24 cellular contexts compared by ENCODE assay signal in the genomic region with DNA sequence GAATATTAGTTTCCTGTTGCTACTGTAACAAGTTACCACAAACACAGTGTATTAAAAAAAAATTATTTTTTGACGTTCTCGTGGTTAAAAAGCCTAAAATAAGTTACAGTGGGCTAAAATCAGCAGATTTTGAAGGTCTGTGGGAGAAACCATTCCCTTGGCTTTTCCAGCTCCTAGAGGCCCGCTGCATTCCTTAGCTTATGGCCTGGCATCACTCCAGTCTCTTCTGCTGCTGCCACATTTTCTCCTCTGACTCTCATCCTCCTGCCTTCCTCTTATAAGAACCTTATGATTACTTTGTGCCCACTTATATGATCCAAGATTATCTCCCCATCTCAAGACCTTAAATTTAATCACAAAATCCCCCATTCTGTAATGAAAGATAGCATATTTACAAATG.
A peak's percentile ranks its signal among the peaks of the same experiment; 100 is the strongest.
DNase-seq lines count a peak whose midpoint lies in the region; ATAC-seq and TF ChIP-seq lines count a peak whose summit lies in the region.
"Had no signal": no experiment of that assay in that cellular context is flagged by ENCODE, and none has a peak within 500 bp of the region (broad histone marks: within the 10 kb centered on the region; RNA-seq: fewer than 3 reads in every experiment).

No MANE protein-coding gene starts in this region.

- H3K27me3 ChIP-seq in A673 (replicated peaks; ENCODE audit: insufficient read depth, low read depth, low read length, poor library complexity) = no peaks in the 10 kb centered on the region
- H3K27me3 ChIP-seq in left ventricle myocardium inferior (ENCODE audit: low read depth) = no peaks in the 10 kb centered on the region

- H3K27me3 Mint-ChIP-seq in mesothelial cell of epicardium (ENCODE audit: low read depth) (no peaks in the 10 kb centered on the region), nephron progenitor cell (ENCODE audit: low read depth, poor library complexity) (no peaks in the 10 kb centered on the region)
- H3K27me3 Mint-ChIP-seq: CD8-positive, alpha-beta memory T cell had no signal

- H3K9me3 Mint-ChIP-seq in mesothelial cell of epicardium = peaks cover 24% of the 10 kb centered on the region
- H3K9me3 Mint-ChIP-seq in nephron progenitor cell = peaks cover 19% of the 10 kb centered on the region

- H3K4me1 Mint-ChIP-seq in mesothelial cell of epicardium (peaks cover 10% of the 10 kb centered on the region), nephron progenitor cell (peaks cover 8% of the 10 kb centered on the region)
- H3K4me1 Mint-ChIP-seq: CD8-positive, alpha-beta memory T cell had no signal

- BruUV-seq in A673 (replicated peaks; lab: Mats Ljungman, UMichigan) = no TSS peak

- POLR2A ChIA-PET in A673 (lab: Charles Lee; ENCODE audit: low non-redundant PET) = interaction anchor here (0.7 kb wide), 1 partner anchor 331 kb away, joined by 3 read pairs; no protein-coding TSS in a partner anchor

- H3K27ac Mint-ChIP-seq in mesothelial cell of epicardium = peak overlapping the region; percentile 3
- no peak overlapping the region for H3K27ac Mint-ChIP-seq in nephron progenitor cell
- H3K27ac Mint-ChIP-seq: CD8-positive, alpha-beta memory T cell had no signal

- no peak for ATAC-seq in HG03095 (IDR thresholded peaks at IDR 0.05; ENCODE audit: unreplicated experiment)

- no peak for TF ChIP-seq CTCF in A673 (conservative IDR thresholded peaks at IDR 0.05; ENCODE audit: low read depth, low read length)
- TF ChIP-seq CTCF in mesothelial cell of epicardium (IDR thresholded peaks at IDR 0.05; ENCODE audit: unreplicated experiment) = no peak
- TF ChIP-seq CTCF in nephron progenitor cell (IDR thresholded peaks at IDR 0.05) = no peak
- TF ChIP-seq CTCF in left ventricle myocardium inferior (IDR thresholded peaks at IDR 0.05; ENCODE audit: borderline replicate concordance) = no peak

- H3K4me1 ChIP-seq in A673 (ENCODE audit: insufficient read depth, low read length, poor library complexity, severe bottlenecking) = no peaks in the 10 kb centered on the region
- H3K4me1 ChIP-seq in left ventricle myocardium inferior = no peaks in the 10 kb centered on the region

- no peak overlapping the region for H3K4me3 ChIP-seq in A673 (ENCODE audit: low read depth, low read length, poor library complexity, severe bottlenecking)
- no peak overlapping the region for H3K4me3 ChIP-seq in left ventricle myocardium inferior

- intact Hi-C loops in A673 (cut with micrococcal nuclease; ENCODE audit: unreplicated experiment) (no loop called here), left ventricle myocardium inferior (cut with micrococcal nuclease) (no loop called here)

- peak; percentile 17 for DNase-seq in A673 (ENCODE audit: low spot score)
- DNase-seq in RPMI7951 (ENCODE audit: low read depth) = peak; percentile 22
- peak; percentile 18 for DNase-seq in astrocyte of the hippocampus (ENCODE audit: low read depth, low spot score)
- DNase-seq in mesothelial cell of epicardium (ENCODE audit: low spot score in 2 of 2, unreplicated experiment in 2 of 2) = no peak
- DNase-seq in nephron progenitor cell = no peak
- DNase-seq in effector CD4-positive, alpha-beta T cell = no peak
- no peak for DNase-seq in left ventricle myocardium inferior
- DNase-seq: AML-193; Calu3; CD8-positive, alpha-beta memory T cell; DMS153; GDM1; H7; NCI-H1105; NCI-H2081; NCI-H2171; NCI-H526 treated with DMSO at 0.1 percent for 48 hours; OCI-M1; Right ventricle myocardium superior had no signal

- H3K9me3 ChIP-seq in A673 (ENCODE audit: low read depth, low read length, poor library complexity, severe bottlenecking) (no peaks in the 10 kb centered on the region), left ventricle myocardium inferior (replicated peaks) (peaks cover 12% of the 10 kb centered on the region)

- H3K4me3 Mint-ChIP-seq in mesothelial cell of epicardium (no peak overlapping the region), nephron progenitor cell (no peak overlapping the region)
- H3K4me3 Mint-ChIP-seq: CD8-positive, alpha-beta memory T cell had no signal

- CTCF ChIA-PET in A673 (lab: Charles Lee) = no interaction called here

- H3K36me3 ChIP-seq in A673 (ENCODE audit: insufficient read depth, low read length, poor library complexity, severe bottlenecking) (no peaks in the 10 kb centered on the region), left ventricle myocardium inferior (no peaks in the 10 kb centered on the region)

- H3K36me3 Mint-ChIP-seq in mesothelial cell of epicardium (no peaks in the 10 kb centered on the region), nephron progenitor cell (ENCODE audit: low read depth) (no peaks in the 10 kb centered on the region)

- H3K27ac ChIP-seq in A673 (ENCODE audit: low read depth, low read length, poor library complexity, severe bottlenecking) (no peak overlapping the region), left ventricle myocardium inferior (replicated peaks) (no peak overlapping the region)
- H3K27ac ChIP-seq: 22Rv1, C4-2B, HL-60, KMS-11 had no signal

Comparison
In these comparisons a context has a peak if more than half of its experiments do, and no peak if none do; other contexts are left out.
1. DNase-seq: peak in A673 (single experiment), RPMI7951 (single experiment) and astrocyte of the hippocampus (single experiment); none in mesothelial cell of epicardium (0 of 2), nephron progenitor cell (single experiment), effector CD4-positive, alpha-beta T cell (single experiment) and left ventricle myocardium inferior (single experiment).